In genomic region chr3:48662753-48663488, GRCh38 we compare ENCODE assay signal across 8 cellular contexts. TPM values are rescaled to one million over a fixed set of nuclear protein-coding genes. Genes with fewer than 3 reads are reported as not detected.
DNase-seq lines count a peak whose midpoint lies in the region; ATAC-seq, FAIRE-seq and TF ChIP-seq lines count a peak whose summit lies in the region.

Gene CELSR3 (minus strand): TSS chr3:48662886. CDS start chr3:48662634, 252 bp downstream.

- H3K9me3 Mint-ChIP-seq in activated CD4-positive, alpha-beta memory T cell treated with anti-CD3 and anti-CD28 coated beads for 36 hours = no peaks in the 10 kb centered on the region

- peak within 1 kb of the TSS; percentile 74 for H3K27ac Mint-ChIP-seq in activated CD4-positive, alpha-beta memory T cell treated with anti-CD3 and anti-CD28 coated beads for 36 hours

- H2AFZ ChIP-seq in endothelial cell of umbilical vein (ENCODE audit: low read depth, low read length) = peak within 1 kb of the TSS; percentile 77

- H4K8ac ChIP-seq in mesendoderm (ENCODE audit: low read depth, low read length) = no peak within 1 kb of the TSS

- POLR2A ChIA-PET in A673 (lab: Charles Lee; ENCODE audit: low non-redundant PET) (no interaction called here), endothelial cell of umbilical vein (lab: Charles Lee) (interaction anchor here (1.3 kb wide), 1 partner anchor 106 kb away, joined by 3 read pairs; the partner anchor contains the start of gene PFKFB4)
- POLR2A ChIA-PET in activated CD4-positive, alpha-beta memory T cell treated with anti-CD3 and anti-CD28 coated beads for 36 hours (lab: Charles Lee) = interaction anchor here (0.7 to 4.0 kb wide), 4 partner anchors 27 to 191 kb away, joined by 3 to 11 read pairs (median 3); partner anchors contain the start of genes IP6K2 and SLC26A6

- peak; percentile 86 for DNase-seq in A673 (ENCODE audit: low spot score)
- peak; percentile 80 for DNase-seq in GM20000 (ENCODE audit: low spot score)
- DNase-seq in NCI-H345 (lab: John Stamatoyannopoulos, UW) = peak; percentile 87
- DNase-seq in activated CD4-positive, alpha-beta memory T cell treated with anti-CD3 and anti-CD28 coated beads for 36 hours = peak; percentile 83
- peak; percentile 47 for DNase-seq in endothelial cell of umbilical vein (ENCODE audit: low read depth, low spot score)
- peak; percentile 97 for DNase-seq in mesendoderm
- peak; percentile 19 for DNase-seq in stimulated activated CD8-positive, alpha-beta memory T cell treated with anti-CD3 and anti-CD28 coated beads, Interleukin-4, amount 100 ng/mL, for 24 hours (ENCODE audit: low read depth)

- H3K4me2 ChIP-seq in endothelial cell of umbilical vein (ENCODE audit: insufficient read depth, low read length) = peak within 1 kb of the TSS; percentile 60
- H3K4me2 ChIP-seq in mesendoderm (ENCODE audit: low read length) = peak within 1 kb of the TSS; percentile 99

- peak within 1 kb of the TSS; percentile 95 for H3K56ac ChIP-seq in mesendoderm (ENCODE audit: low read length)

- H3K36me3 Mint-ChIP-seq in activated CD4-positive, alpha-beta memory T cell treated with anti-CD3 and anti-CD28 coated beads for 36 hours = peaks cover 4% of the 10 kb centered on the region

- H3K9ac ChIP-seq in endothelial cell of umbilical vein (replicated peaks; ENCODE audit: extremely low read depth, insufficient read depth, low read length) = peak within 1 kb of the TSS; percentile 59
- H3K9ac ChIP-seq in mesendoderm (ENCODE audit: low read length) = peak within 1 kb of the TSS; percentile 83

- H4K20me1 ChIP-seq in endothelial cell of umbilical vein (replicated peaks; ENCODE audit: control insufficient read depth, extremely low read depth, insufficient read depth, low read length) = no peaks in the 10 kb centered on the region

- H3K36me3 ChIP-seq in A673 (ENCODE audit: insufficient read depth, low read length, poor library complexity, severe bottlenecking) (no peaks in the 10 kb centered on the region), endothelial cell of umbilical vein (ENCODE audit: control insufficient read depth in 2 of 2, extremely low read depth in 1 of 2, insufficient read depth in 2 of 2, low read length in 2 of 2) (no peaks in the 10 kb centered on the region), mesendoderm (ENCODE audit: control insufficient read depth, insufficient read depth, low read length) (no peaks in the 10 kb centered on the region)

- peak within 1 kb of the TSS; percentile 66 for H3K23ac ChIP-seq in mesendoderm (ENCODE audit: low read length)

- H3K4me1 ChIP-seq in A673 (ENCODE audit: insufficient read depth, low read length, poor library complexity, severe bottlenecking) (no peaks in the 10 kb centered on the region), endothelial cell of umbilical vein (ENCODE audit: control insufficient read depth, extremely low read depth, insufficient read depth, low read length) (peaks cover 6% of the 10 kb centered on the region), mesendoderm (ENCODE audit: control insufficient read depth, low read depth, low read length) (no peaks in the 10 kb centered on the region)

- FAIRE-seq in endothelial cell of umbilical vein (lab: Jason Lieb, UNC) = peak; percentile 80

- H3K4me3 ChIP-seq in A673 (ENCODE audit: low read depth, low read length, poor library complexity, severe bottlenecking) (peak within 1 kb of the TSS; percentile 56), endothelial cell of umbilical vein (replicated peaks in 1 of 3; ENCODE audit: insufficient read depth in 1 of 3, low read depth in 1 of 3, low read length in 3 of 3) (peak within 1 kb of the TSS; percentile 28 to 42 (median 28)), mesendoderm (ENCODE audit: low read length) (peak within 1 kb of the TSS; percentile 69)

- no peak for ATAC-seq in HG03457 (IDR thresholded peaks at IDR 0.05; ENCODE audit: unreplicated experiment)

- no peaks in the 10 kb centered on the region for H3K79me1 ChIP-seq in mesendoderm (ENCODE audit: low read length)

- peak within 1 kb of the TSS; percentile 23 for H2BK5ac ChIP-seq in mesendoderm (ENCODE audit: low read length)

- CTCF ChIA-PET in A673 (lab: Charles Lee) = interaction anchor here (0.6 kb wide), 1 partner anchor 715 kb away, joined by 14 read pairs; no protein-coding TSS in a partner anchor
- CTCF ChIA-PET in activated CD4-positive, alpha-beta memory T cell treated with anti-CD3 and anti-CD28 coated beads for 36 hours (lab: Charles Lee) = interaction anchor here (0.5 to 2.3 kb wide), 6 partner anchors 19 to 232 kb away, joined by 3 to 13 read pairs (median 3); partner anchors contain the start of genes PFKFB4 and SLC26A6
- CTCF ChIA-PET in endothelial cell of umbilical vein (lab: Charles Lee) = interaction anchor here (0.8 to 3.5 kb wide), 9 partner anchors 11 to 226 kb away, joined by 3 to 20 read pairs (median 4); partner anchors contain the start of genes IP6K2, NCKIPSD, SLC26A6 and UQCRC1

- no peak within 1 kb of the TSS for H2BK120ac ChIP-seq in mesendoderm (ENCODE audit: low read depth, low read length)

- no peaks in the 10 kb centered on the region for H3K9me1 ChIP-seq in endothelial cell of umbilical vein (replicated peaks; ENCODE audit: control insufficient read depth, extremely low read depth, insufficient read depth, low read length)

- WGBS in mesendoderm (ENCODE audit: extremely low coverage, insufficient coverage, low lambda C conversion rate) = no CpG with 5 or more reads among the region's 52 CpGs

- H3K9me3 ChIP-seq in A673 (ENCODE audit: low read depth, low read length, poor library complexity, severe bottlenecking) (no peaks in the 10 kb centered on the region), endothelial cell of umbilical vein (replicated peaks; ENCODE audit: control insufficient read depth, insufficient read depth, low read length) (no peaks in the 10 kb centered on the region)

- H3K18ac ChIP-seq in mesendoderm (ENCODE audit: low read length) = peak within 1 kb of the TSS; percentile 29

- H3K79me2 ChIP-seq in endothelial cell of umbilical vein (ENCODE audit: control insufficient read depth, insufficient read depth, low read length) = no peaks in the 10 kb centered on the region
- no peaks in the 10 kb centered on the region for H3K79me2 ChIP-seq in mesendoderm (ENCODE audit: control insufficient read depth, insufficient read depth, low read length)

- no peak within 1 kb of the TSS for H2BK15ac ChIP-seq in mesendoderm (replicated peaks; ENCODE audit: low read depth)

- BruUV-seq in A673 (replicated peaks; lab: Mats Ljungman, UMichigan) (TSS peak; percentile 73), endothelial cell of umbilical vein (replicated peaks; lab: Mats Ljungman, UMichigan) (TSS peak; percentile 71)

- TF ChIP-seq CTCF in A673 (conservative IDR thresholded peaks at IDR 0.05; ENCODE audit: low read depth, low read length) (no peak), GM20000 (IDR thresholded peaks at IDR 0.05; ENCODE audit: extremely low read depth, missing control alignments) (no peak), endothelial cell of umbilical vein (IDR thresholded peaks at IDR 0.05; ENCODE audit: extremely low read depth in 1 of 2, insufficient read depth in 1 of 2, low read depth in 1 of 2, low read length in 2 of 2) (no peak)

- H3K27ac ChIP-seq in A673 (ENCODE audit: low read depth, low read length, poor library complexity, severe bottlenecking) = peak within 1 kb of the TSS; percentile 80
- peak within 1 kb of the TSS; percentile 72 for H3K27ac ChIP-seq in endothelial cell of umbilical vein (ENCODE audit: insufficient read depth, low read depth, low read length)
- peak within 1 kb of the TSS; percentile 98 for H3K27ac ChIP-seq in mesendoderm (ENCODE audit: low read depth, low read length)

- H3K4me3 Mint-ChIP-seq in activated CD4-positive, alpha-beta memory T cell treated with anti-CD3 and anti-CD28 coated beads for 36 hours = peak within 1 kb of the TSS; percentile 88

- no peaks in the 10 kb centered on the region for H3K27me3 ChIP-seq in A673 (replicated peaks; ENCODE audit: insufficient read depth, low read depth, low read length, poor library complexity)
- peaks cover 8 to 10% of the 10 kb centered on the region in 2 experiments for H3K27me3 ChIP-seq in endothelial cell of umbilical vein (ENCODE audit: control insufficient read depth in 2 of 2, insufficient read depth in 2 of 2, low read length in 2 of 2)
- H3K27me3 ChIP-seq in mesendoderm (ENCODE audit: insufficient read depth, low read length, poor library complexity) = no peaks in the 10 kb centered on the region

- H3K4me1 Mint-ChIP-seq in activated CD4-positive, alpha-beta memory T cell treated with anti-CD3 and anti-CD28 coated beads for 36 hours (ENCODE audit: low read depth) = peaks cover 15% of the 10 kb centered on the region

- no peak for TF ChIP-seq POLR2A in endothelial cell of umbilical vein (IDR thresholded peaks at IDR 0.05; ENCODE audit: low read depth, low read length)

- no peak within 1 kb of the TSS for H2AK5ac ChIP-seq in mesendoderm (ENCODE audit: low read length)

- H4K5ac ChIP-seq in mesendoderm (ENCODE audit: low read length) = peak within 1 kb of the TSS; percentile 21

- peaks cover 13% of the 10 kb centered on the region for H3K27me3 Mint-ChIP-seq in activated CD4-positive, alpha-beta memory T cell treated with anti-CD3 and anti-CD28 coated beads for 36 hours

- intact Hi-C loops in A673 (cut with micrococcal nuclease; ENCODE audit: unreplicated experiment) = no loop called here
- intact Hi-C loops in activated CD4-positive, alpha-beta memory T cell treated with anti-CD3 and anti-CD28 coated beads for 36 hours (cut with micrococcal nuclease) = loop anchor here (1.0 to 5.0 kb wide), 2 partner anchors 28 to 54 kb away; partner anchors contain the start of genes IP6K2 and SLC26A6
- intact Hi-C loops in endothelial cell of umbilical vein (cut with micrococcal nuclease) = loop anchor here (1.0 kb wide), 1 partner anchor 28 kb away; the partner anchor contains the start of gene SLC26A6

- peak within 1 kb of the TSS; percentile 44 for H3K4ac ChIP-seq in mesendoderm (ENCODE audit: low read depth, low read length)

- dilution Hi-C loops in endothelial cell of umbilical vein (cut with MboI; ENCODE audit: extremely low pct_ligation_motif_present, low sequenced_read_pairs) = no loop called here

TF ChIP-seq in endothelial cell of umbilical vein, 7 proteins besides CTCF, POLR2A, EP300 and RAD21 (continues in another document):
- peak; percentile 60 for TF ChIP-seq EZH2 (IDR thresholded peaks at IDR 0.05; ENCODE audit: borderline replicate concordance, low read depth, low read length, severe bottlenecking)

RNA-seq across cellular contexts. Expression of gene CELSR3, which starts in this region (rescaled TPM):
- 1.2 and 2.1 TPM in 2 replicates for total RNA-seq in A673 (2021)
- total RNA-seq in activated CD4-positive, alpha-beta memory T cell treated with anti-CD3 and anti-CD28 coated beads for 36 hours = 1 to 10 TPM; 6.9 to 7.5 TPM
- total RNA-seq in endothelial cell of umbilical vein = 0.46 and 0.71 TPM in 2 replicates
- 0.25 and 0.32 TPM in 2 replicates for polyA plus RNA-seq in endothelial cell of umbilical vein
- 0.12 and 0.16 TPM in 2 replicates for polyA plus RNA-seq in endothelial cell of umbilical vein (2011; cell fraction: cytosol; rRNA removed)
- polyA plus RNA-seq in endothelial cell of umbilical vein (2011; cell fraction: nucleus; rRNA removed) = 0.90 and 1.2 TPM in 2 replicates
- 0.24 and 0.37 TPM in 2 replicates for polyA plus RNA-seq in endothelial cell of umbilical vein (2012)
- polyA minus RNA-seq in endothelial cell of umbilical vein = 0.36 and 0.76 TPM in 2 replicates
- polyA minus RNA-seq in endothelial cell of umbilical vein (2011; cell fraction: cytosol; rRNA and poly(A)+ RNA removed) = 3.7 TPM
- polyA minus RNA-seq in endothelial cell of umbilical vein (2011; cell fraction: nucleus; rRNA and poly(A)+ RNA removed) = 0.82 and 1.0 TPM in 2 replicates
- polyA plus RNA-seq in mesendoderm (2013, experiment 1 of 2) = 3.4 TPM
- polyA plus RNA-seq in mesendoderm (2013, experiment 2 of 2) = 3.5 TPM

Comparison
In these comparisons a context has a peak if more than half of its experiments do, and no peak if none do; other contexts are left out.
1. DNase-seq: peak in every context shown above with its lines; median percentile 97 in mesendoderm; 87 in NCI-H345; 86 in A673; 83 in activated CD4-positive, alpha-beta memory T cell treated with anti-CD3 and anti-CD28 coated beads for 36 hours; 80 in GM20000; 47 in endothelial cell of umbilical vein; 19 in stimulated activated CD8-positive, alpha-beta memory T cell treated with anti-CD3 and anti-CD28 coated beads, Interleukin-4, amount 100 ng/mL, for 24 hours.